Comparison of ENCODE assay signal across 8 cellular contexts in the genomic region with DNA sequence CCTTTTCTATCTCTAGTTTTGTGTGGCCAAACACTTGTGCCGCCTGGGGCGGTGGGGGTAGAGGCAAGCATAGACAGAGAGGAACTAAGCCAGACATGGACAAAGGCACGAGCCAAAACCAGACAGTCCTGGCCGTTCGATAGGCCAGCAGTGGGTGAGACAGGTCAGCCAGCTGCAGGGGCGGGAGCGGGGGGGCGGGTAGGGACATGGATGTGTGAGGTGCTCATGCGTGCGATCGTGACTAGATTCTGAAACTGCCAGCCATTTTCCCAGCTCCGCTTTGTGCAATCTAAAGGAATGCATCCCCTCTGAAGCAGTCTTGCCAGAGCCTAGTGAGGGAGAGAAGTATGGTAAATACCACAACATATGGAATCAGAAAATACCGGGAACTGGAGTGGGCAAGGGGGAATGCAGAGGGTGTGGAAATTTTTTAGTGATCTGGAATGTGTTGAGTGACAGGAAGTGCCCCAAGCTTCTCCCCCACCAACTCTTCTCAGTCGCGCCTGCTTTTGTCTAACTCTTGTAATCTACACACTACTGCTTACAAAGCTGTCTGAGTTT.
A peak's percentile ranks its signal among the peaks of the same experiment; 100 is the strongest.
DNase-seq lines count a peak whose midpoint lies in the region; ATAC-seq and TF ChIP-seq lines count a peak whose summit lies in the region.

No MANE protein-coding gene starts in this region.

- H3K27me3 ChIP-seq in WERI-Rb-1 (ENCODE audit: insufficient read depth, low read depth, severe bottlenecking): no peaks in the 10 kb centered on the region

- no peaks in the 10 kb centered on the region; the same call in 1 of the 2 replicates for H3K4me1 ChIP-seq in ES-I3 (ENCODE audit: insufficient read depth, low read length)

- peak; percentile 29 for ATAC-seq in HG02610 (IDR thresholded peaks at IDR 0.05; ENCODE audit: unreplicated experiment)

- peak overlapping the region; percentile 84 for H3K4me3 ChIP-seq in WERI-Rb-1 (ENCODE audit: low read depth, low read length)

- H3K27ac ChIP-seq in WERI-Rb-1: peak overlapping the region; percentile 88
- peak overlapping the region; percentile 81 for H3K27ac ChIP-seq in cingulate gyrus (ENCODE audit: low read depth, low read length)

- H3K9me3 ChIP-seq in ES-I3 (ENCODE audit: control insufficient read depth, insufficient read depth, low read length) (no peaks in the 10 kb centered on the region), WERI-Rb-1 (ENCODE audit: severe bottlenecking) (no peaks in the 10 kb centered on the region)

- peak overlapping the region; percentile 68 for H3K9ac ChIP-seq in ES-I3 (ENCODE audit: low read depth, low read length)

- H3K36me3 ChIP-seq in ES-I3 (ENCODE audit: insufficient read depth, low read length): no peaks in the 10 kb centered on the region
- peaks cover under 1% of the 10 kb centered on the region; the same call in 1 of the 2 replicates for H3K36me3 ChIP-seq in WERI-Rb-1

- TF ChIP-seq CTCF in WERI-Rb-1 (IDR thresholded peaks at IDR 0.05; ENCODE audit: low read depth, low read length): no peak

- DNase-seq in NCI-H2081 (lab: John Stamatoyannopoulos, UW): peak; percentile 67 to 84
- DNase-seq in WERI-Rb-1: peak; percentile 90
- peak; percentile 97 for DNase-seq in kidney tubule cell (ENCODE audit: low spot score)
- DNase-seq in stimulated activated CD4-positive, alpha-beta T cell treated with anti-CD3 and anti-CD28 coated beads, Interleukin-12 subunit alpha, Interleukin-12 subunit beta, amount 100 ng/mL, for 4 hours: peak; percentile 23
- no peak for DNase-seq in NCI-H1436 (lab: John Stamatoyannopoulos, UW)
